ENCODE assay signal across 8 cellular contexts in the genomic region with DNA sequence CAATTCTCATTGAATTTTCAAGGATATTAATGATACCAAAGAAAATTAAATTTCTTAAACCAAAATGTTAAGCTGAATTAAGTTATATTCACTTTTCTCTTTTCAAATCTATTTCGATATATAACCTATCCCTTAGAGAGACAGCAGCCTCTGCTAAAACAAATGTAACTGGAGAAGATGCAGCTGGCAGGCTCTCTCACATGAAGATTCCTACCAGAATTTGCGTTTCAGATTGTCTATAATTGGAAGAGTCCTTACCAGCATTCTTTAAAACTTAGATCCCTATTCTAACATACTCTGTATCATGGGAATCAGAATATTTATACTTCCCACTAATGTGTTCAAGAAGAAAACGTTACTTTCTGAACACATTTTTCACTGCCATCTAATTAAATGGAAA. TPM values are rescaled to one million over a fixed set of nuclear protein-coding genes. Genes with fewer than 3 reads are reported as not detected.
DNase-seq lines count a peak whose midpoint lies in the region; ATAC-seq and TF ChIP-seq lines count a peak whose summit lies in the region.

No MANE protein-coding gene starts in this region.

- intact Hi-C loops in posterior cingulate gyrus (cut with DNase I), result loop anchor here (2.0 to 5.0 kb wide), 2 partner anchors 66 to 180 kb away; a partner anchor contains a TSS

- no peak for TF ChIP-seq CTCF in NB4 (IDR thresholded peaks at IDR 0.05; ENCODE audit: low read depth, low read length)
- no peak for TF ChIP-seq CTCF in neural progenitor cell (IDR thresholded peaks at IDR 0.05)

- no peak for DNase-seq in CD8-positive, alpha-beta memory T cell
- DNase-seq in NB4 (ENCODE audit: low read depth) (no peak), neural progenitor cell (ENCODE audit: low spot score) (no peak), posterior cingulate gyrus (no peak), T-helper 9 cell (no peak), NCI-H2029 (lab: John Stamatoyannopoulos, UW) (no peak)
- DNase-seq in effector memory CD4-positive, alpha-beta T cell, result no peak

- H3K36me3 ChIP-seq in CD8-positive, alpha-beta memory T cell (ENCODE audit: insufficient read depth, low read length), result no peaks in the 10 kb centered on the region
- H3K36me3 ChIP-seq in effector memory CD4-positive, alpha-beta T cell (ENCODE audit: control insufficient read depth, insufficient read depth, low read length), result no peaks in the 10 kb centered on the region
- no peaks in the 10 kb centered on the region for H3K36me3 ChIP-seq in neural progenitor cell

- peaks cover 0 to 2% (median 0%) of the 10 kb centered on the region in 5 donors for H3K9me3 Mint-ChIP-seq in CD8-positive, alpha-beta memory T cell
- no peaks in the 10 kb centered on the region for H3K9me3 Mint-ChIP-seq in neural progenitor cell

- H4K20me1 ChIP-seq in neural progenitor cell (ENCODE audit: low read depth), result peaks cover 43% of the 10 kb centered on the region

- peaks cover 13% of the 10 kb centered on the region for H3F3A ChIP-seq in neural progenitor cell (ENCODE audit: low read depth)

- no peaks in the 10 kb centered on the region for H3K9me3 ChIP-seq in CD8-positive, alpha-beta memory T cell (ENCODE audit: low read length)
- no peaks in the 10 kb centered on the region for H3K9me3 ChIP-seq in effector memory CD4-positive, alpha-beta T cell (ENCODE audit: control insufficient read depth, low read length)
- no peaks in the 10 kb centered on the region for H3K9me3 ChIP-seq in neural progenitor cell (ENCODE audit: low read depth)

- TF ChIP-seq POLR2A in NB4 (IDR thresholded peaks at IDR 0.05; ENCODE audit: extremely low read depth, insufficient read length), result no peak

- peaks cover 61% of the 10 kb centered on the region for H3K79me2 ChIP-seq in neural progenitor cell (ENCODE audit: low read depth)

- CTCF ChIA-PET in CD8-positive, alpha-beta memory T cell (lab: Charles Lee), result interaction anchor here (1.2 to 2.5 kb wide), 3 partner anchors 52 to 156 kb away, joined by 4 to 14 read pairs (median 5); no protein-coding TSS in a partner anchor

- peaks cover 0 to 11% (median 5%) of the 10 kb centered on the region in 3 donors for H3K36me3 Mint-ChIP-seq in CD8-positive, alpha-beta memory T cell
- H3K36me3 Mint-ChIP-seq in neural progenitor cell, result peaks cover 5% of the 10 kb centered on the region

- H3K9ac ChIP-seq in neural progenitor cell, result peak overlapping the region; percentile 60

- H3K27me3 Mint-ChIP-seq in CD8-positive, alpha-beta memory T cell, result peaks cover 0 to 9% of the 10 kb centered on the region in 2 donors
- peaks cover 6% of the 10 kb centered on the region for H3K27me3 Mint-ChIP-seq in neural progenitor cell (ENCODE audit: insufficient read depth, low read depth)

- peak overlapping the region; percentile 92 for H3K4me2 ChIP-seq in neural progenitor cell

- H3K4me1 Mint-ChIP-seq in CD8-positive, alpha-beta memory T cell, result peaks cover 57 to 78% (median 77%) of the 10 kb centered on the region in 3 donors
- H3K4me1 Mint-ChIP-seq in neural progenitor cell, result peaks cover 30% of the 10 kb centered on the region

- H3K4me1 ChIP-seq in CD8-positive, alpha-beta memory T cell (ENCODE audit: insufficient read depth, low read length), result peaks cover 52% of the 10 kb centered on the region
- peaks cover 29% of the 10 kb centered on the region for H3K4me1 ChIP-seq in effector memory CD4-positive, alpha-beta T cell (ENCODE audit: control insufficient read depth, insufficient read depth, low read length, poor library complexity, severe bottlenecking)
- peaks cover 30% of the 10 kb centered on the region for H3K4me1 ChIP-seq in neural progenitor cell

- ATAC-seq in HG03095 (IDR thresholded peaks at IDR 0.05; ENCODE audit: unreplicated experiment), result no peak

- peak overlapping the region; percentile 86 to 98 (median 95) for H3K27ac Mint-ChIP-seq in CD8-positive, alpha-beta memory T cell
- peak overlapping the region; percentile 91 for H3K27ac Mint-ChIP-seq in neural progenitor cell

- no peak overlapping the region for H2AFZ ChIP-seq in neural progenitor cell (replicated peaks)

- POLR2A ChIA-PET in CD8-positive, alpha-beta memory T cell (lab: Charles Lee), result interaction anchor here (0.6 to 3.0 kb wide), 5 partner anchors 41 to 211 kb away, joined by 3 to 29 read pairs (median 10); a partner anchor contains a TSS

- H3K27me3 ChIP-seq in CD8-positive, alpha-beta memory T cell (ENCODE audit: insufficient read depth, low read length, poor library complexity, severe bottlenecking), result no peaks in the 10 kb centered on the region
- no peaks in the 10 kb centered on the region for H3K27me3 ChIP-seq in effector memory CD4-positive, alpha-beta T cell (replicated peaks; ENCODE audit: control insufficient read depth, insufficient read depth, low read length, poor library complexity, severe bottlenecking)
- peaks cover 12% of the 10 kb centered on the region for H3K27me3 ChIP-seq in neural progenitor cell

- peak overlapping the region; percentile 91 to 95 (median 94) for H3K4me3 Mint-ChIP-seq in CD8-positive, alpha-beta memory T cell
- H3K4me3 Mint-ChIP-seq in neural progenitor cell, result peak overlapping the region; percentile 90

- H3K4me3 ChIP-seq in CD8-positive, alpha-beta memory T cell (ENCODE audit: low read length), result peak overlapping the region; percentile 76
- H3K4me3 ChIP-seq in NB4 (ENCODE audit: low read depth, low read length) (peak overlapping the region; percentile 94), neural progenitor cell (peak overlapping the region; percentile 79)
- H3K4me3 ChIP-seq in effector memory CD4-positive, alpha-beta T cell (ENCODE audit: insufficient read depth, low read depth, low read length, poor library complexity, severe bottlenecking), result peak overlapping the region; percentile 79

- H3K27ac ChIP-seq in CD8-positive, alpha-beta memory T cell (ENCODE audit: low read depth, low read length), result peak overlapping the region; percentile 97
- H3K27ac ChIP-seq in effector memory CD4-positive, alpha-beta T cell (ENCODE audit: insufficient read depth, low read length, poor library complexity, severe bottlenecking), result no peak overlapping the region
- no peak overlapping the region for H3K27ac ChIP-seq in neural progenitor cell

RNA-seq across cellular contexts. Expression of a gene that starts 1.6 kb away (rescaled TPM):
- 10 to 100 TPM; 52.6 to 60.3 TPM for total RNA-seq in CD8-positive, alpha-beta memory T cell
- 91.9 TPM for polyA plus RNA-seq in CD8-positive, alpha-beta memory T cell
- 47.7 and 57.9 TPM in 2 replicates for total RNA-seq in neural progenitor cell (ENCODE audit: low replicate concordance)
